1 cellular context compared by ENCODE assay signal in genomic region chr2:61184263-61184662, GRCh38.
TF ChIP-seq lines count a peak whose summit lies in the region.

No MANE protein-coding gene starts in this region.

TF ChIP-seq in WTC11, 78 proteins besides CTCF, POLR2A, EP300 and RAD21 (continued from another document):
- TF ChIP-seq ARID4B (CRISPR knock-in tag; IDR thresholded peaks at IDR 0.05; ENCODE audit: borderline replicate concordance) (no peak), USF1 (CRISPR knock-in tag; IDR thresholded peaks at IDR 0.05) (no peak), NR2C2 (CRISPR knock-in tag; IDR thresholded peaks at IDR 0.05) (no peak), FOXP1 (CRISPR knock-in tag; IDR thresholded peaks at IDR 0.05; ENCODE audit: borderline replicate concordance) (no peak), ZBTB43 (CRISPR knock-in tag; IDR thresholded peaks at IDR 0.05) (no peak), ELF4 (CRISPR knock-in tag; IDR thresholded peaks at IDR 0.05; ENCODE audit: low read depth) (no peak)
